21 cellular contexts compared by ENCODE assay signal in the genomic region with DNA sequence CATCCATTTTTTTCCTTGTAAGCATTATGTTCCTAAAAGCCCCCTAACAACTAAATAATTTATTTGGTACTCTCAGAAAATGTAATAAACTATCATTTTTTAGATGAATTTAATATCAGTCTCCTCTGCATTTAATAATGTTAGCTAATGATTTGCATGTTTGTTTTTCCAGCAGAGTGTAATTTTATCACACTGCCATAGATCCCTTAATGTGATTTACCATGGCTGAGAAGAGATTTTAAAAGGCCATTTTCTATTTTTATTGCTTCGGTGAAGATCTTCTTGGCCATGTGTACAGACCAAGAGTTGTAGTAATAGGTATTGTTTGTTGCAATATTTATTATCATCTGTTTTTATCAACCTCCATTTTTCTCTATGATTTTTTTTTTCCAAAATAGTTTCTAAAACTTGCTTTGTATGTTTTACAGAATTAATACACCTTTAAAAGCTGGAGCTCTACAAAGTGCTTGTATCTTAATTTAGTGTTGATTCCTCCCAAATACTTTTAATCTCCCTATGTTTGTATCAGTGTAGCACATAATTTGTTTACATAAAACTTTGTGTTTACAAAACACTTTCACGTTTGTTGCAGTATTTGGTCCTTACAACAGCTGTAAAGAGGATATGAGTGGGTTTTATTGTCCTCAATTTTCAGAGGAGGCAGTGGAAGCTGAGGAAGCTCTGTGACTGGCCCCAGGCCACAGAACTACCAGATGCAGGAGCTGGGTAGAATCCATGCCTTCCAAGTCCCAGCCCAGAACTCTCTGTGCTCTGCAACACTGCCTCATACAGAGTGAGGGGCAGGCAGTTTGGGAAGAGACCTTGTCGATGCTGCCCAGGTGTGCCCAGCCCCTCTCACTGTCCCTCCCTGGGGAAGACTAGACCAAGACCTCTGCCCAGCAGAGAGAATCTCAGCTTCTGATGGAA. TPM values are rescaled to one million over a fixed set of nuclear protein-coding genes. Genes with fewer than 3 reads are reported as not detected.
DNase-seq lines count a peak whose midpoint lies in the region; ATAC-seq lines count a peak whose summit lies in the region.
"Had no signal": no experiment of that assay in that cellular context is flagged by ENCODE, and none has a peak within 500 bp of the region (broad histone marks: within the 10 kb centered on the region; RNA-seq: fewer than 3 reads in every experiment).

No MANE protein-coding gene starts in this region.

- H3K27ac ChIP-seq in caudate nucleus (ENCODE audit: low read depth, low read length) (peak overlapping the region; percentile 94), substantia nigra (ENCODE audit: low read depth, low read length, poor library complexity, severe bottlenecking) (peak overlapping the region; percentile 83)
- H3K27ac ChIP-seq: coronary artery, SJSA1 had no signal

- DNase-seq in NCI-H1092 treated with DMSO at 0.1 percent for 48 hours (lab: John Stamatoyannopoulos, UW) (peak; percentile 16), caudate nucleus (lab: John Stamatoyannopoulos, UW) (peak in 52 of 61 donors; percentile 3 to 68 (median 34)), middle frontal gyrus (ENCODE audit: extremely low spot score, low spot score) (peak; percentile 19), substantia nigra (lab: John Stamatoyannopoulos, UW) (peak in 39 of 49 donors; percentile 6 to 72 (median 29)), islet precursor cell (no peak), NCI-H69 (lab: John Stamatoyannopoulos, UW) (no peak), cerebellum (ENCODE audit: low spot score) (no peak)
- DNase-seq: activated CD8-positive, alpha-beta memory T cell treated with anti-CD3 and anti-CD28 coated beads, Interleukin-2, amount 50 U/mL, for 4 hours; activated gamma-delta T cell treated with Interleukin-2 at 50 U/mL for 16 hours; Caco-2; EL; mammary epithelial cell; MM.1S; NCI-H187; NCI-H446 treated with DMSO at 0.1 percent for 48 hours; PC-3; T-helper 9 cell had no signal

- ATAC-seq in HG03039 (IDR thresholded peaks at IDR 0.05; ENCODE audit: unreplicated experiment): no peak
- ATAC-seq: gastroesophageal sphincter, PC-3 had no signal

RNA-seq across cellular contexts. Expression of gene FAM114A1, which starts 58.1 kb away (rescaled TPM):
- 12.0 TPM for total RNA-seq in cerebellum

Comparison
In these comparisons a context has a peak if more than half of its experiments do, and no peak if none do; other contexts are left out.
1. DNase-seq: peak in NCI-H1092 treated with DMSO at 0.1 percent for 48 hours (single experiment), caudate nucleus (52 of 61), middle frontal gyrus (single experiment) and substantia nigra (39 of 49); none in islet precursor cell (single experiment), NCI-H69 (single experiment) and cerebellum (single experiment).